ENCODE assay signal across 2 cellular contexts in the genomic region with DNA sequence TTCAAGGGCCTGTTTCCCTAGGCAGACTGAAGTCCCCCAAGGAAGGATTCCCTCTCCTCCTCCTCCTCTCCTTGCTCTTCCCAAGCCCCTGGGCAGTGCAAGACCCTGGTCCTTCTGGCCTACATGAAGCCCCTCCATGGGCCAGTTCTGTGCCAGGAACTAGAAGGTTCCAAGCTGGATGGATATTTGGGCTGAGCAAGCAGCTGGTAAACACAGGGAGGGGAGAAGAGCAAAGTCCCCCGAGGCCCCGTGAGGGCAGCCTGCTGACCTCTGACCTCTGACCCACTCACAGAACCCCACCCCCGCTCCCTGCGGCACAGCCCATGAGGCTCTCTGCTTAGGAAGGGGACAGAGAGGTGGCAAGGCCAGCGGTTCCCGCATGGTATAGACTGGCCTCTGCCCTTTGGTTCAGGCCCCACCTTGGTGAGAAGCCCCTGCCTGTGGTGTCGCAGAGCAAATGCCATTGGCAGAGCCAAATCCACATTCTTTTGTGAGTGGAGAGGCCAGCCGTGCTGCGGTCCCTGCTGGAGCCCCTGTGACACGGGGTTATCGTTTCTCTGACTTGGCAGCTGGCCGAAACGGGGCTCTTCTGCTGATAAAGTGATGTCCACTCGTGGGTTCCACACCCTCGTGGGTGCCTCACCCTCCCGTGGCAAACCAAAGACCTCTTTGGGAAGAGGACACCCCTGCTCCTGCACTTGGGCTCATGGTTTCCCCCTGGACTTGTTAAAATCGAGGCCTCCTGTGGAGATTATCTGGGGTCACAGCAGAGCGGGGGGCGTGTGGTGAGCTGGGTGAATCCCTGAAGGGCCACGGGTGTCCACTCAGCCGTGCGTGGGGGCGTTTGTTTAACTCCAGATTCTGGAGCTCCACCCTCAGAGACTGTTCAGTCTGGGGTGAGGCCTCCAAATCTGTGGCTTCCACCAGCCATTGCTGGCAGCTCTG.
TF ChIP-seq lines count a peak whose summit lies in the region.

No MANE protein-coding gene starts in this region.

TF ChIP-seq in GM23338, 12 proteins besides CTCF, POLR2A, EP300 and RAD21 (continued from another document):
- TF ChIP-seq, protein P1, sequence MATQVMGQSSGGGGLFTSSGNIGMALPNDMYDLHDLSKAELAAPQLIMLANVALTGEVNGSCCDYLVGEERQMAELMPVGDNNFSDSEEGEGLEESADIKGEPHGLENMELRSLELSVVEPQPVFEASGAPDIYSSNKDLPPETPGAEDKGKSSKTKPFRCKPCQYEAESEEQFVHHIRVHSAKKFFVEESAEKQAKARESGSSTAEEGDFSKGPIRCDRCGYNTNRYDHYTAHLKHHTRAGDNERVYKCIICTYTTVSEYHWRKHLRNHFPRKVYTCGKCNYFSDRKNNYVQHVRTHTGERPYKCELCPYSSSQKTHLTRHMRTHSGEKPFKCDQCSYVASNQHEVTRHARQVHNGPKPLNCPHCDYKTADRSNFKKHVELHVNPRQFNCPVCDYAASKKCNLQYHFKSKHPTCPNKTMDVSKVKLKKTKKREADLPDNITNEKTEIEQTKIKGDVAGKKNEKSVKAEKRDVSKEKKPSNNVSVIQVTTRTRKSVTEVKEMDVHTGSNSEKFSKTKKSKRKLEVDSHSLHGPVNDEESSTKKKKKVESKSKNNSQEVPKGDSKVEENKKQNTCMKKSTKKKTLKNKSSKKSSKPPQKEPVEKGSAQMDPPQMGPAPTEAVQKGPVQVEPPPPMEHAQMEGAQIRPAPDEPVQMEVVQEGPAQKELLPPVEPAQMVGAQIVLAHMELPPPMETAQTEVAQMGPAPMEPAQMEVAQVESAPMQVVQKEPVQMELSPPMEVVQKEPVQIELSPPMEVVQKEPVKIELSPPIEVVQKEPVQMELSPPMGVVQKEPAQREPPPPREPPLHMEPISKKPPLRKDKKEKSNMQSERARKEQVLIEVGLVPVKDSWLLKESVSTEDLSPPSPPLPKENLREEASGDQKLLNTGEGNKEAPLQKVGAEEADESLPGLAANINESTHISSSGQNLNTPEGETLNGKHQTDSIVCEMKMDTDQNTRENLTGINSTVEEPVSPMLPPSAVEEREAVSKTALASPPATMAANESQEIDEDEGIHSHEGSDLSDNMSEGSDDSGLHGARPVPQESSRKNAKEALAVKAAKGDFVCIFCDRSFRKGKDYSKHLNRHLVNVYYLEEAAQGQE (IDR thresholded peaks at IDR 0.05; ENCODE audit: unreplicated experiment): no peak
- no peak for TF ChIP-seq EZH2 (IDR thresholded peaks at IDR 0.05; ENCODE audit: low read depth, unreplicated experiment)
- no peak for TF ChIP-seq ZNF331 (CRISPR knock-in tag; IDR thresholded peaks at IDR 0.05; ENCODE audit: low read depth)
- TF ChIP-seq JUNB (IDR thresholded peaks at IDR 0.05; ENCODE audit: unreplicated experiment): no peak
- no peak for TF ChIP-seq ZNF114 (CRISPR knock-in tag; IDR thresholded peaks at IDR 0.05)
- TF ChIP-seq STAT1 (IDR thresholded peaks at IDR 0.05; ENCODE audit: unreplicated experiment): no peak
- TF ChIP-seq, protein P2, sequence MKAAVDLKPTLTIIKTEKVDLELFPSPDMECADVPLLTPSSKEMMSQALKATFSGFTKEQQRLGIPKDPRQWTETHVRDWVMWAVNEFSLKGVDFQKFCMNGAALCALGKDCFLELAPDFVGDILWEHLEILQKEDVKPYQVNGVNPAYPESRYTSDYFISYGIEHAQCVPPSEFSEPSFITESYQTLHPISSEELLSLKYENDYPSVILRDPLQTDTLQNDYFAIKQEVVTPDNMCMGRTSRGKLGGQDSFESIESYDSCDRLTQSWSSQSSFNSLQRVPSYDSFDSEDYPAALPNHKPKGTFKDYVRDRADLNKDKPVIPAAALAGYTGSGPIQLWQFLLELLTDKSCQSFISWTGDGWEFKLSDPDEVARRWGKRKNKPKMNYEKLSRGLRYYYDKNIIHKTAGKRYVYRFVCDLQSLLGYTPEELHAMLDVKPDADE (IDR thresholded peaks at IDR 0.05): no peak

TF ChIP-seq in HepG2, 621 proteins besides CTCF, POLR2A, EP300 and RAD21 (continued from another document and continues in another):
- TF ChIP-seq, protein P3, sequence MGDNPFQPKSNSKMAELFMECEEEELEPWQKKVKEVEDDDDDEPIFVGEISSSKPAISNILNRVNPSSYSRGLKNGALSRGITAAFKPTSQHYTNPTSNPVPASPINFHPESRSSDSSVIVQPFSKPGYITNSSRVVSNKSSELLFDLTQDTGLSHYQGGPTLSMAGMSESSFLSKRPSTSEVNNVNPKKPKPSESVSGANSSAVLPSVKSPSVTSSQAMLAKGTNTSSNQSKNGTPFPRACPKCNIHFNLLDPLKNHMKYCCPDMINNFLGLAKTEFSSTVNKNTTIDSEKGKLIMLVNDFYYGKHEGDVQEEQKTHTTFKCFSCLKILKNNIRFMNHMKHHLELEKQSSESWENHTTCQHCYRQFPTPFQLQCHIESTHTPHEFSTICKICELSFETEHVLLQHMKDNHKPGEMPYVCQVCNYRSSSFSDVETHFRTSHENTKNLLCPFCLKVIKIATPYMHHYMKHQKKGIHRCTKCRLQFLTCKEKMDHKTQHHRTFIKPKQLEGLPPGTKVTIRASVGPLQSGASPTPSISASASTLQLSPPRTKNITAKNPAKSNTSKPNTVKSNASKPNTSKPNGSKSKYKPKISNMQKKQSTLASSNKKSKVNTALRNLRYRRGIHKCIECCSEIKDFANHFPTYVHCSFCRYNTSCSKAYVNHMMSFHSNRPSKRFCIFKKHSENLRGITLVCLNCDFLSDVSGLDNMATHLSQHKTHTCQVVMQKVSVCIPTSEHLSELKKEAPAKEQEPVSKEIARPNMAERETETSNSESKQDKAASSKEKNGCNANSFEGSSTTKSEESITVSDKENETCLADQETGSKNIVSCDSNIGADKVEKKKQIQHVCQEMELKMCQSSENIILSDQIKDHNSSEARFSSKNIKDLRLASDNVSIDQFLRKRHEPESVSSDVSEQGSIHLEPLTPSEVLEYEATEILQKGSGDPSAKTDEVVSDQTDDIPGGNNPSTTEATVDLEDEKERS (CRISPR knock-in tag; IDR thresholded peaks at IDR 0.05): no peak
- TF ChIP-seq NCOA1 (CRISPR knock-in tag; IDR thresholded peaks at IDR 0.05) (no peak), CBFB (CRISPR knock-in tag; IDR thresholded peaks at IDR 0.05) (no peak), NFATC3 (CRISPR knock-in tag; IDR thresholded peaks at IDR 0.05) (no peak), RBAK (CRISPR knock-in tag; IDR thresholded peaks at IDR 0.05) (peak; percentile 73), ZBTB38 (CRISPR knock-in tag; IDR thresholded peaks at IDR 0.05) (no peak), HNRNPLL (IDR thresholded peaks at IDR 0.05; ENCODE audit: low read depth, low read length, poor library complexity, severe bottlenecking) (no peak), ARID2 (CRISPR knock-in tag; IDR thresholded peaks at IDR 0.05; ENCODE audit: borderline replicate concordance) (no peak), LCORL (IDR thresholded peaks at IDR 0.05) (no peak), LCORL (CRISPR knock-in tag; IDR thresholded peaks at IDR 0.05) (peak; percentile 98), ZSCAN25 (CRISPR knock-in tag; IDR thresholded peaks at IDR 0.05) (peak; percentile 64; the same call in 1 of the 2 replicates), ZNF382 (CRISPR knock-in tag; IDR thresholded peaks at IDR 0.05; ENCODE audit: borderline replicate concordance) (no peak), CEBPB (IDR thresholded peaks at IDR 0.05; ENCODE audit: borderline replicate concordance, low read depth, low read length) (no peak), MEIS2 (CRISPR knock-in tag; IDR thresholded peaks at IDR 0.05) (no peak), ZNF101 (CRISPR knock-in tag; IDR thresholded peaks at IDR 0.05; ENCODE audit: borderline replicate concordance, low read depth) (no peak), NKX3-1 (CRISPR knock-in tag; IDR thresholded peaks at IDR 0.05) (no peak), ZNF724P (CRISPR knock-in tag; IDR thresholded peaks at IDR 0.05; ENCODE audit: borderline replicate concordance) (no peak), CENPX (CRISPR knock-in tag; IDR thresholded peaks at IDR 0.05) (no peak), GLI4 (CRISPR knock-in tag; IDR thresholded peaks at IDR 0.05; ENCODE audit: borderline replicate concordance) (0 out of 2 replicates have a peak, but pooled peaks have one; percentile 14)
- TF ChIP-seq, protein P4, sequence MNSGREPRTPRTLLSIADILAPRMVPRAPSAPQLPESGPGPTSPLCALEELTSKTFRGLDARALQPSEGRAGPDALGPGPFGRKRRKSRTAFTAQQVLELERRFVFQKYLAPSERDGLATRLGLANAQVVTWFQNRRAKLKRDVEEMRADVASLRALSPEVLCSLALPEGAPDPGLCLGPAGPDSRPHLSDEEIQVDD (CRISPR knock-in tag; IDR thresholded peaks at IDR 0.05; ENCODE audit: borderline replicate concordance): no peak
- TF ChIP-seq, protein P5, sequence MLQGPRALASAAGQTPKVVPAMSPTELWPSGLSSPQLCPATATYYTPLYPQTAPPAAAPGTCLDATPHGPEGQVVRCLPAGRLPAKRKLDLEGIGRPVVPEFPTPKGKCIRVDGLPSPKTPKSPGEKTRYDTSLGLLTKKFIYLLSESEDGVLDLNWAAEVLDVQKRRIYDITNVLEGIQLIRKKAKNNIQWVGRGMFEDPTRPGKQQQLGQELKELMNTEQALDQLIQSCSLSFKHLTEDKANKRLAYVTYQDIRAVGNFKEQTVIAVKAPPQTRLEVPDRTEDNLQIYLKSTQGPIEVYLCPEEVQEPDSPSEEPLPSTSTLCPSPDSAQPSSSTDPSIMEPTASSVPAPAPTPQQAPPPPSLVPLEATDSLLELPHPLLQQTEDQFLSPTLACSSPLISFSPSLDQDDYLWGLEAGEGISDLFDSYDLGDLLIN (CRISPR knock-in tag; IDR thresholded peaks at IDR 0.05; ENCODE audit: borderline replicate concordance): no peak
- TF ChIP-seq, protein P6, sequence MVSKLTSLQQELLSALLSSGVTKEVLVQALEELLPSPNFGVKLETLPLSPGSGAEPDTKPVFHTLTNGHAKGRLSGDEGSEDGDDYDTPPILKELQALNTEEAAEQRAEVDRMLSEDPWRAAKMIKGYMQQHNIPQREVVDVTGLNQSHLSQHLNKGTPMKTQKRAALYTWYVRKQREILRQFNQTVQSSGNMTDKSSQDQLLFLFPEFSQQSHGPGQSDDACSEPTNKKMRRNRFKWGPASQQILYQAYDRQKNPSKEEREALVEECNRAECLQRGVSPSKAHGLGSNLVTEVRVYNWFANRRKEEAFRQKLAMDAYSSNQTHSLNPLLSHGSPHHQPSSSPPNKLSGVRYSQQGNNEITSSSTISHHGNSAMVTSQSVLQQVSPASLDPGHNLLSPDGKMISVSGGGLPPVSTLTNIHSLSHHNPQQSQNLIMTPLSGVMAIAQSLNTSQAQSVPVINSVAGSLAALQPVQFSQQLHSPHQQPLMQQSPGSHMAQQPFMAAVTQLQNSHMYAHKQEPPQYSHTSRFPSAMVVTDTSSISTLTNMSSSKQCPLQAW (CRISPR knock-in tag; IDR thresholded peaks at IDR 0.05): peak; percentile 63; the same call in 1 of the 2 replicates
- TF ChIP-seq, protein P7, sequence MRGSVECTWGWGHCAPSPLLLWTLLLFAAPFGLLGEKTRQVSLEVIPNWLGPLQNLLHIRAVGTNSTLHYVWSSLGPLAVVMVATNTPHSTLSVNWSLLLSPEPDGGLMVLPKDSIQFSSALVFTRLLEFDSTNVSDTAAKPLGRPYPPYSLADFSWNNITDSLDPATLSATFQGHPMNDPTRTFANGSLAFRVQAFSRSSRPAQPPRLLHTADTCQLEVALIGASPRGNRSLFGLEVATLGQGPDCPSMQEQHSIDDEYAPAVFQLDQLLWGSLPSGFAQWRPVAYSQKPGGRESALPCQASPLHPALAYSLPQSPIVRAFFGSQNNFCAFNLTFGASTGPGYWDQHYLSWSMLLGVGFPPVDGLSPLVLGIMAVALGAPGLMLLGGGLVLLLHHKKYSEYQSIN (CRISPR knock-in tag; IDR thresholded peaks at IDR 0.05; ENCODE audit: borderline replicate concordance): no peak
- TF ChIP-seq, protein P8, sequence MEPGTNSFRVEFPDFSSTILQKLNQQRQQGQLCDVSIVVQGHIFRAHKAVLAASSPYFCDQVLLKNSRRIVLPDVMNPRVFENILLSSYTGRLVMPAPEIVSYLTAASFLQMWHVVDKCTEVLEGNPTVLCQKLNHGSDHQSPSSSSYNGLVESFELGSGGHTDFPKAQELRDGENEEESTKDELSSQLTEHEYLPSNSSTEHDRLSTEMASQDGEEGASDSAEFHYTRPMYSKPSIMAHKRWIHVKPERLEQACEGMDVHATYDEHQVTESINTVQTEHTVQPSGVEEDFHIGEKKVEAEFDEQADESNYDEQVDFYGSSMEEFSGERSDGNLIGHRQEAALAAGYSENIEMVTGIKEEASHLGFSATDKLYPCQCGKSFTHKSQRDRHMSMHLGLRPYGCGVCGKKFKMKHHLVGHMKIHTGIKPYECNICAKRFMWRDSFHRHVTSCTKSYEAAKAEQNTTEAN (CRISPR knock-in tag; conservative IDR thresholded peaks at IDR 0.05): no peak
- TF ChIP-seq, protein P9, sequence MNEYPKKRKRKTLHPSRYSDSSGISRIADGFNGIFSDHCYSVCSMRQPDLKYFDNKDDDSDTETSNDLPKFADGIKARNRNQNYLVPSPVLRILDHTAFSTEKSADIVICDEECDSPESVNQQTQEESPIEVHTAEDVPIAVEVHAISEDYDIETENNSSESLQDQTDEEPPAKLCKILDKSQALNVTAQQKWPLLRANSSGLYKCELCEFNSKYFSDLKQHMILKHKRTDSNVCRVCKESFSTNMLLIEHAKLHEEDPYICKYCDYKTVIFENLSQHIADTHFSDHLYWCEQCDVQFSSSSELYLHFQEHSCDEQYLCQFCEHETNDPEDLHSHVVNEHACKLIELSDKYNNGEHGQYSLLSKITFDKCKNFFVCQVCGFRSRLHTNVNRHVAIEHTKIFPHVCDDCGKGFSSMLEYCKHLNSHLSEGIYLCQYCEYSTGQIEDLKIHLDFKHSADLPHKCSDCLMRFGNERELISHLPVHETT (CRISPR knock-in tag; conservative IDR thresholded peaks at IDR 0.05): no peak
- TF ChIP-seq, protein P10, sequence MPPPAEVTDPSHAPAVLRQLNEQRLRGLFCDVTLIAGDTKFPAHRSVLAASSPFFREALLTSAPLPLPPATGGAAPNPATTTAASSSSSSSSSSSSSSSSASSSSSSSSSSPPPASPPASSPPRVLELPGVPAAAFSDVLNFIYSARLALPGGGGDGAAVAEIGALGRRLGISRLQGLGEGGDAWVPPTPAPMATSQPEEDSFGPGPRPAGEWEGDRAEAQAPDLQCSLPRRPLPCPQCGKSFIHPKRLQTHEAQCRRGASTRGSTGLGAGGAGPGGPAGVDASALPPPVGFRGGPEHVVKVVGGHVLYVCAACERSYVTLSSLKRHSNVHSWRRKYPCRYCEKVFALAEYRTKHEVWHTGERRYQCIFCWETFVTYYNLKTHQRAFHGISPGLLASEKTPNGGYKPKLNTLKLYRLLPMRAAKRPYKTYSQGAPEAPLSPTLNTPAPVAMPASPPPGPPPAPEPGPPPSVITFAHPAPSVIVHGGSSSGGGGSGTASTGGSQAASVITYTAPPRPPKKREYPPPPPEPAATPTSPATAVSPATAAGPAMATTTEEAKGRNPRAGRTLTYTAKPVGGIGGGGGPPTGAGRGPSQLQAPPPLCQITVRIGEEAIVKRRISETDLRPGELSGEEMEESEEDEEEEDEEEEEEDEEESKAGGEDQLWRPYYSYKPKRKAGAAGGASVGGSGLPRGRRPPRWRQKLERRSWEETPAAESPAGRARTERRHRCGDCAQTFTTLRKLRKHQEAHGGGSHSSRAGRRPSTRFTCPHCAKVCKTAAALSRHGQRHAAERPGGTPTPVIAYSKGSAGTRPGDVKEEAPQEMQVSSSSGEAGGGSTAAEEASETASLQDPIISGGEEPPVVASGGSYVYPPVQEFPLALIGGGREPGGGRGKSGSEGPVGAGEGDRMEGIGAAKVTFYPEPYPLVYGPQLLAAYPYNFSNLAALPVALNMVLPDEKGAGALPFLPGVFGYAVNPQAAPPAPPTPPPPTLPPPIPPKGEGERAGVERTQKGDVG (CRISPR knock-in tag; IDR thresholded peaks at IDR 0.05; ENCODE audit: borderline replicate concordance): no peak
